Comparison of ENCODE assay signal across 26 cellular contexts in the genomic region with DNA sequence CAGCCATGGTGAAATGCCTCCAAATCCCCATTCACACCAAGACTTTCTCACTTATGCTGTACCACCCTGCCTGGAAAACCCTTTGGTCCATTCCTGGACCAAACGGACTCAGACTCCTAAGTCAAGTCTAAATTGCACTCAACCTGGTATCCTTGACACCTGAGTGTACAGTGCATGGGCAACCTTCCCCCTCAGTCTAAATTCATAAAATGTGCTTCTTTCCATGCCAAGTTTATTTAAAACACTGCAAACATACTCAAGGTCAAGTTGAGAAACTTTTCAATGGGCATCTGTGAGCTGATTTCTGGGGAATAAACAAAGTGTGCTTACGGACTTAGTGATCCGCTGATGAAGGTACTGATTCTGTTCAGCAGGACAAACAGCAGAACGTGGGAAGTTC.
"Had no signal": no experiment of that assay in that cellular context is flagged by ENCODE, and none has a peak within 500 bp of the region (broad histone marks: within the 10 kb centered on the region; RNA-seq: fewer than 3 reads in every experiment).

No MANE protein-coding gene starts in this region.

- H3K4me3 ChIP-seq: Peyer's patch, SJCRH30 had no signal

- H3K27ac Mint-ChIP-seq: activated CD8-positive, alpha-beta memory T cell treated with anti-CD3 and anti-CD28 coated beads, Interleukin-2, amount 10 ng/mL, durations not matched to agents 7 days and 5 days; activated T-helper 1 cell treated with anti-CD3 and anti-CD28 coated beads, Interleukin-12 subunit alpha, Interleukin-12 subunit beta, Interleukin-2, Interleukin-4 antibody, amounts not matched to agents 30 ng/mL and 10 ng/mL and 1 ng/mL, durations not matched to agents 14 hours and 24 hours and 36 hours had no signal

- H3K27ac ChIP-seq: Peyer's patch, RWPE1, SJCRH30 had no signal

- ATAC-seq: activated CD4-positive, CD25-positive, alpha-beta regulatory T cell treated with anti-CD3 and anti-CD28 coated beads, Interleukin-2, amount 50 U/mL, for 24 hours; activated CD8-positive, alpha-beta memory T cell treated with anti-CD3 and anti-CD28 coated beads, Interleukin-2, amount 10 ng/mL, durations not matched to agents 7 days and 5 days; activated naive CD4-positive, alpha-beta T cell treated with anti-CD3 and anti-CD28 coated beads, Interleukin-2, amount 50 U/mL, for 72 hours had no signal

- H3K9me3 ChIP-seq: Peyer's patch, SJCRH30, SK-N-SH had no signal

- DNase-seq: activated CD4-positive, alpha-beta T cell treated with anti-CD3 and anti-CD28 coated beads for 4 hours; activated CD4-positive, alpha-beta T cell treated with anti-CD3 and anti-CD28 coated beads, Interleukin-2, amount 50 U/mL, for 48 hours; activated CD8-positive, alpha-beta memory T cell treated with anti-CD3 and anti-CD28 coated beads, Interleukin-2, amount 10 ng/mL, durations not matched to agents 7 days and 5 days; activated effector memory CD4-positive, alpha-beta T cell treated with anti-CD3 and anti-CD28 coated beads, Interleukin-2, amount 50 U/mL, for 16 hours; activated naive CD4-positive, alpha-beta T cell treated with Interleukin-2 at 50 U/mL for 16 hours; activated T-cell treated with anti-CD3 and anti-CD28 coated beads, Interleukin-2, amount 50 U/mL, for 24 hours; central memory CD4-positive, alpha-beta T cell; KG1; NCI-H1092 treated with DMSO at 0.1 percent for 48 hours; NCI-H1417 treated with DMSO at 0.1 percent for 48 hours; NCI-H1694; NCI-H2029 treated with DMSO at 0.1 percent for 48 hours; NCI-H345; NCI-H510A; NCI-H526 treated with DMSO at 0.1 percent for 48 hours; NCI-H82; Peyer's patch; Right ventricle myocardium superior; SJCRH30; SK-N-SH; SW 1271 had no signal

- H3K4me3 Mint-ChIP-seq: activated CD8-positive, alpha-beta memory T cell treated with anti-CD3 and anti-CD28 coated beads, Interleukin-2, amount 10 ng/mL, durations not matched to agents 7 days and 5 days; activated T-cell treated with anti-CD3 and anti-CD28 coated beads, Interleukin-2, amount 50 U/mL, for 24 hours; activated T-helper 1 cell treated with anti-CD3 and anti-CD28 coated beads, Interleukin-12 subunit alpha, Interleukin-12 subunit beta, Interleukin-2, Interleukin-4 antibody, amounts not matched to agents 30 ng/mL and 10 ng/mL and 1 ng/mL, durations not matched to agents 14 hours and 24 hours and 36 hours had no signal

- H3K4me1 Mint-ChIP-seq: activated CD8-positive, alpha-beta memory T cell treated with anti-CD3 and anti-CD28 coated beads, Interleukin-2, amount 10 ng/mL, durations not matched to agents 7 days and 5 days had no signal

- H3K4me1 ChIP-seq: Peyer's patch, SJCRH30 had no signal

- H3K27me3 ChIP-seq: Peyer's patch, SJCRH30 had no signal

- H3K27me3 Mint-ChIP-seq: activated CD8-positive, alpha-beta memory T cell treated with anti-CD3 and anti-CD28 coated beads, Interleukin-2, amount 10 ng/mL, durations not matched to agents 7 days and 5 days; activated T-cell treated with anti-CD3 and anti-CD28 coated beads, Interleukin-2, amount 50 U/mL, for 24 hours; IgD-negative memory B cell had no signal

- H3K9me3 Mint-ChIP-seq: activated naive CD4-positive, alpha-beta T cell treated with anti-CD3 and anti-CD28 coated beads, Interleukin-2, amount 50 U/mL, for 72 hours; activated T-cell treated with anti-CD3 and anti-CD28 coated beads, Interleukin-2, amount 50 U/mL, for 24 hours; activated T-helper 1 cell treated with anti-CD3 and anti-CD28 coated beads, Interleukin-12 subunit alpha, Interleukin-12 subunit beta, Interleukin-2, Interleukin-4 antibody, amounts not matched to agents 30 ng/mL and 10 ng/mL and 1 ng/mL, durations not matched to agents 14 hours and 24 hours and 36 hours; IgD-negative memory B cell had no signal
